In genomic region chr5:170169996-170170395, GRCh38 we compare ENCODE assay signal across 1 cellular context.
TF ChIP-seq lines count a peak whose summit lies in the region.

No MANE protein-coding gene starts in this region.

TF ChIP-seq in WTC11, 78 proteins besides CTCF, POLR2A, EP300 and RAD21 (continued from another document):
- no peak for TF ChIP-seq KAT7 (CRISPR knock-in tag; IDR thresholded peaks at IDR 0.05; ENCODE audit: borderline replicate concordance)
- no peak for TF ChIP-seq NR3C1 (CRISPR knock-in tag; conservative IDR thresholded peaks at IDR 0.05; ENCODE audit: low read depth)
- no peak for TF ChIP-seq JAZF1 (CRISPR knock-in tag; IDR thresholded peaks at IDR 0.05)
TF ChIP-seq in WTC11: peak in this region for 0.
